ENCODE assay signal across 10 cellular contexts in genomic region chr20:12113468-12114371, GRCh38.
DNase-seq lines count a peak whose midpoint lies in the region; ATAC-seq, FAIRE-seq and TF ChIP-seq lines count a peak whose summit lies in the region.
"Had no signal": no experiment of that assay in that cellular context is flagged by ENCODE, and none has a peak within 500 bp of the region (broad histone marks: within the 10 kb centered on the region; RNA-seq: fewer than 3 reads in every experiment).

No MANE protein-coding gene starts in this region.

- TF ChIP-seq EP300 in HepG2 (IDR thresholded peaks at IDR 0.05; ENCODE audit: low read depth in 2 of 2, low read length in 2 of 2) = no peak
- TF ChIP-seq EP300 in HepG2 (CRISPR knock-in tag; IDR thresholded peaks at IDR 0.05; ENCODE audit: borderline replicate concordance) = no peak

- in situ Hi-C loops in HepG2 (cut with HindIII; ENCODE audit: extremely low pct_ligation_motif_present, low pct_unique_long_range_greater_than_20kb) = no loop called here

- peak in 1 of 3 donors; percentile 57 for DNase-seq in right lobe of liver
- DNase-seq in HepG2 (ENCODE audit: low spot score) = no peak
- peak in 3 of 4 donors; percentile 24 to 59 (median 42) for DNase-seq in body of pancreas
- peak; percentile 24 for DNase-seq in inferior parietal cortex (ENCODE audit: extremely low spot score)
- no peak for DNase-seq in D721Med (ENCODE audit: insufficient read length, low spot score)
- DNase-seq in Caco-2 = no peak

- H3K36me3 ChIP-seq in right lobe of liver (no peaks in the 10 kb centered on the region), HepG2 (replicated peaks in 1 of 2; ENCODE audit: control insufficient read depth in 1 of 2, insufficient read depth in 2 of 2, low read length in 2 of 2) (no peaks in the 10 kb centered on the region), body of pancreas (replicated peaks in 1 of 2; ENCODE audit: insufficient read depth in 1 of 2, low read depth in 2 of 2) (no peaks in the 10 kb centered on the region), Caco-2 (ENCODE audit: control insufficient read depth, insufficient read depth, low read length) (no peaks in the 10 kb centered on the region)

- no peaks in the 10 kb centered on the region for H4K20me1 ChIP-seq in HepG2 (ENCODE audit: insufficient read depth, low read length)

- POLR2A ChIA-PET in HepG2 (lab: Yijun Ruan, JAX) (no interaction called here), Caco-2 (lab: Charles Lee) (no interaction called here)

- H3K27me3 Mint-ChIP-seq in Caco-2 (ENCODE audit: insufficient read depth, unreplicated experiment) = peaks cover 3% of the 10 kb centered on the region
- H3K27me3 Mint-ChIP-seq: B cell had no signal

- H3K4me3 ChIP-seq in right lobe of liver (no peak overlapping the region), HepG2 (replicated peaks in 1 of 3; ENCODE audit: insufficient read depth in 1 of 3, low read depth in 2 of 3, low read length in 3 of 3) (no peak overlapping the region), body of pancreas (no peak overlapping the region), Caco-2 (ENCODE audit: low read depth, low read length) (no peak overlapping the region)

- H3K4me1 ChIP-seq in right lobe of liver (peaks cover 0 to 6% (median 2%) of the 10 kb centered on the region in 4 donors), HepG2 (ENCODE audit: insufficient read depth, low read length) (no peaks in the 10 kb centered on the region), body of pancreas (peaks cover 4% of the 10 kb centered on the region), Caco-2 (no peaks in the 10 kb centered on the region)

- H3K27me3 ChIP-seq in right lobe of liver (no peaks in the 10 kb centered on the region), HepG2 (ENCODE audit: control insufficient read depth in 1 of 2, insufficient read depth in 2 of 2, low read length in 2 of 2) (no peaks in the 10 kb centered on the region), body of pancreas (no peaks in the 10 kb centered on the region), Caco-2 (replicated peaks; ENCODE audit: control insufficient read depth, insufficient read depth, low read length) (no peaks in the 10 kb centered on the region)

- H3K4me3 Mint-ChIP-seq in Caco-2 (ENCODE audit: unreplicated experiment) = no peak overlapping the region
- H3K4me3 Mint-ChIP-seq: B cell had no signal

- H3K9ac ChIP-seq in HepG2 (ENCODE audit: insufficient read depth, low read depth, low read length) = no peak overlapping the region

- CTCF ChIA-PET in HepG2 (lab: Yijun Ruan, JAX; ENCODE audit: low intra/inter-chr PET ratio, low total read pairs) (no interaction called here), Caco-2 (lab: Charles Lee) (no interaction called here)

- no peak overlapping the region for H3K27ac Mint-ChIP-seq in Caco-2 (ENCODE audit: unreplicated experiment)
- H3K27ac Mint-ChIP-seq: B cell had no signal

- H3K9me3 ChIP-seq in right lobe of liver (no peaks in the 10 kb centered on the region), HepG2 (ENCODE audit: low read length) (peaks cover 36% of the 10 kb centered on the region), body of pancreas (peaks cover 0 to 3% (median 0%) of the 10 kb centered on the region in 3 donors), Caco-2 (no peaks in the 10 kb centered on the region; the same call in 1 of the 2 replicates)

- H3K27ac ChIP-seq in right lobe of liver = no peak overlapping the region
- no peak overlapping the region for H3K27ac ChIP-seq in HepG2 (ENCODE audit: extremely low read length, insufficient read depth, low read length)
- peak overlapping the region in 2 of 4 donors; percentile 10 to 16 for H3K27ac ChIP-seq in body of pancreas

- intact Hi-C loops in right lobe of liver (cut with DNase I) (no loop called here), HepG2 (cut with micrococcal nuclease; ENCODE audit: unreplicated experiment) (no loop called here), body of pancreas (cut with DNase I) (no loop called here), Caco-2 (cut with micrococcal nuclease; ENCODE audit: unreplicated experiment) (no loop called here)

- no peaks in the 10 kb centered on the region for H3K79me2 ChIP-seq in HepG2 (ENCODE audit: insufficient read depth, low read length)

- H3K4me2 ChIP-seq in HepG2 (ENCODE audit: low read depth, low read length) = no peak overlapping the region

- TF ChIP-seq CTCF in right lobe of liver (IDR thresholded peaks at IDR 0.05) (no peak), HepG2 (CRISPR knock-in tag; IDR thresholded peaks at IDR 0.05) (no peak), body of pancreas (IDR thresholded peaks at IDR 0.05) (no peak), D721Med (IDR thresholded peaks at IDR 0.05; ENCODE audit: insufficient read depth, missing control alignments) (no peak), Caco-2 (IDR thresholded peaks at IDR 0.05; ENCODE audit: insufficient read depth in 1 of 2, low read depth in 1 of 2, low read length in 1 of 2, severe bottlenecking in 1 of 2, unreplicated experiment in 1 of 2) (no peak)

- BruUV-seq in HepG2 (replicated peaks; lab: Mats Ljungman, UMichigan) (no TSS peak), Caco-2 (replicated peaks; lab: Mats Ljungman, UMichigan) (no TSS peak)

- no peak for FAIRE-seq in HepG2 (lab: Jason Lieb, UNC)
- FAIRE-seq in D721Med (lab: Jason Lieb, UNC) = no peak
- FAIRE-seq: GM12891 had no signal

- no peak overlapping the region for H2AFZ ChIP-seq in HepG2 (ENCODE audit: low read length)

- no peak for TF ChIP-seq RAD21 in HepG2 (CRISPR knock-in tag; IDR thresholded peaks at IDR 0.05)

- peaks cover 7% of the 10 kb centered on the region for H3K4me1 Mint-ChIP-seq in Caco-2 (ENCODE audit: low read depth, unreplicated experiment)

- H3K9me3 Mint-ChIP-seq in Caco-2 (ENCODE audit: unreplicated experiment) = peaks cover 7% of the 10 kb centered on the region

- H3K36me3 Mint-ChIP-seq in Caco-2 (ENCODE audit: insufficient read depth, unreplicated experiment) = no peaks in the 10 kb centered on the region

- peak; percentile 43 to 82 (median 65) for ATAC-seq in right lobe of liver
- no peak for ATAC-seq in HepG2
- peak; percentile 62 for ATAC-seq in body of pancreas
- ATAC-seq in GM18858 (IDR thresholded peaks at IDR 0.05; ENCODE audit: unreplicated experiment) = no peak
- ATAC-seq in HG02678 (IDR thresholded peaks at IDR 0.05; ENCODE audit: unreplicated experiment) = no peak

- WGBS in right lobe of liver (ENCODE audit: insufficient coverage, low coverage, low lambda C conversion rate, missing lambda C conversion rate) = 43% methylated on average over 8 of the region's 10 CpGs
- WGBS in HepG2 (ENCODE audit: low lambda C conversion rate) = 16% methylated on average over 10 of the region's 10 CpGs
- WGBS in body of pancreas, 2 donors = 55 to 58% methylated on average over 10 of the region's 10 CpGs

- no peak for TF ChIP-seq POLR2A in right lobe of liver (IDR thresholded peaks at IDR 0.05)
- TF ChIP-seq POLR2A in HepG2 (IDR thresholded peaks at IDR 0.05; ENCODE audit: insufficient read depth in 1 of 2, low read depth in 2 of 2, low read length in 2 of 2) = no peak
- no peak for TF ChIP-seq POLR2A in body of pancreas (IDR thresholded peaks at IDR 0.05)

TF ChIP-seq in HepG2, 621 proteins besides CTCF, POLR2A, EP300 and RAD21 (continues in another document):
- TF ChIP-seq TMF1 (CRISPR knock-in tag; IDR thresholded peaks at IDR 0.05; ENCODE audit: low read depth) (no peak), IKZF5 (CRISPR knock-in tag; IDR thresholded peaks at IDR 0.05) (no peak), GABPA (IDR thresholded peaks at IDR 0.05; ENCODE audit: low read depth, low read length) (no peak), GABPA (CRISPR knock-in tag; IDR thresholded peaks at IDR 0.05; ENCODE audit: low read depth) (no peak), ZNF556 (CRISPR knock-in tag; IDR thresholded peaks at IDR 0.05; ENCODE audit: borderline replicate concordance) (no peak), E2F2 (CRISPR knock-in tag; IDR thresholded peaks at IDR 0.05; ENCODE audit: borderline replicate concordance) (no peak), ZNF75D (CRISPR knock-in tag; IDR thresholded peaks at IDR 0.05; ENCODE audit: borderline replicate concordance) (no peak), ZNF619 (CRISPR knock-in tag; IDR thresholded peaks at IDR 0.05) (no peak), ZC3H4 (CRISPR knock-in tag; IDR thresholded peaks at IDR 0.05; ENCODE audit: borderline replicate concordance) (no peak), ARNT2 (CRISPR knock-in tag; IDR thresholded peaks at IDR 0.05; ENCODE audit: low read depth) (no peak), FOSL2 (CRISPR knock-in tag; IDR thresholded peaks at IDR 0.05) (no peak), ZNF33A (CRISPR knock-in tag; IDR thresholded peaks at IDR 0.05; ENCODE audit: borderline replicate concordance) (no peak)
- TF ChIP-seq, protein P1, sequence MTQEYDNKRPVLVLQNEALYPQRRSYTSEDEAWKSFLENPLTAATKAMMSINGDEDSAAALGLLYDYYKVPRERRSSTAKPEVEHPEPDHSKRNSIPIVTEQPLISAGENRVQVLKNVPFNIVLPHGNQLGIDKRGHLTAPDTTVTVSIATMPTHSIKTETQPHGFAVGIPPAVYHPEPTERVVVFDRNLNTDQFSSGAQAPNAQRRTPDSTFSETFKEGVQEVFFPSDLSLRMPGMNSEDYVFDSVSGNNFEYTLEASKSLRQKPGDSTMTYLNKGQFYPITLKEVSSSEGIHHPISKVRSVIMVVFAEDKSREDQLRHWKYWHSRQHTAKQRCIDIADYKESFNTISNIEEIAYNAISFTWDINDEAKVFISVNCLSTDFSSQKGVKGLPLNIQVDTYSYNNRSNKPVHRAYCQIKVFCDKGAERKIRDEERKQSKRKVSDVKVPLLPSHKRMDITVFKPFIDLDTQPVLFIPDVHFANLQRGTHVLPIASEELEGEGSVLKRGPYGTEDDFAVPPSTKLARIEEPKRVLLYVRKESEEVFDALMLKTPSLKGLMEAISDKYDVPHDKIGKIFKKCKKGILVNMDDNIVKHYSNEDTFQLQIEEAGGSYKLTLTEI (CRISPR knock-in tag; conservative IDR thresholded peaks at IDR 0.05) = no peak

Comparison
In these comparisons a context has a peak if more than half of its experiments do, and no peak if none do; other contexts are left out.
1. ATAC-seq: peak in right lobe of liver (4 of 4) and body of pancreas (single experiment); none in HepG2 (single experiment), GM18858 (single experiment) and HG02678 (single experiment).
2. DNase-seq: peak in body of pancreas (3 of 4) and inferior parietal cortex (single experiment); none in HepG2 (single experiment), D721Med (single experiment) and Caco-2 (0 of 2).